Comparison of ENCODE assay signal across 8 cellular contexts in the genomic region with DNA sequence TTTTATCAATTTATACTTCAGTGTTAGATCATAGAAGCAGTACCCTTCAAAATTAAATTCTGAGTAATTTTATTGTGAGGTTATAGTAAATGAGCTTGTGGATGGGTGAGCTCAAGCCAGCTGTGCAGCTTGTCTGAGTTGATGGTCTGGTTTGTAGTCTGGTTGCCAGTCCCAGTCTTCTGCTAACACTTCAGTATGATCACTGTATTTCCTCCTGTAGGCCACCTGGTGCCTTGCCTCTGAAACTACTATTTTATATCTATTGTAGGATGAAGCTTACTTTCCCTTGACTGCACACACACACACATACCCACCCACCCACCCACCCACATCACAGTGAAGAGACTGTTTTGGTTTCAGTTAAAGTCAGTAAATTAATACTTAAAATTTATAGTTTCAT.
DNase-seq lines count a peak whose midpoint lies in the region; ATAC-seq, FAIRE-seq and TF ChIP-seq lines count a peak whose summit lies in the region.

No MANE protein-coding gene starts in this region.

- H3K9me3 ChIP-seq in DND-41 (ENCODE audit: insufficient read depth, low read length, severe bottlenecking) (no peaks in the 10 kb centered on the region), H9 (ENCODE audit: control insufficient read depth, low read depth, low read length) (no peaks in the 10 kb centered on the region), K562 (replicated peaks; ENCODE audit: control insufficient read depth, insufficient read depth, low read depth, low read length) (no peaks in the 10 kb centered on the region), small intestine (ENCODE audit: control insufficient read depth, low read depth) (no peaks in the 10 kb centered on the region)

- no peak overlapping the region for H3T11ph ChIP-seq in H9 (ENCODE audit: low read length)

- H3K4me1 Mint-ChIP-seq in H9, result peaks cover 17 to 24% of the 10 kb centered on the region in 2 experiments

- no peak for TF ChIP-seq POLR2A in K562 (conservative IDR thresholded peaks at IDR 0.05)

- no peaks in the 10 kb centered on the region for H3K27me3 ChIP-seq in DND-41 (ENCODE audit: insufficient read depth, low read length, poor library complexity)
- H3K27me3 ChIP-seq in H9 (ENCODE audit: insufficient read depth, low read length), result no peaks in the 10 kb centered on the region
- no peaks in the 10 kb centered on the region for H3K27me3 ChIP-seq in K562 (ENCODE audit: control insufficient read depth in 2 of 2, insufficient read depth in 2 of 2, low read length in 2 of 2)
- H3K27me3 ChIP-seq in small intestine (ENCODE audit: control insufficient read depth in 2 of 2, insufficient read depth in 2 of 2, low read length in 2 of 2), result no peaks in the 10 kb centered on the region

- H3K79me2 ChIP-seq in DND-41 (ENCODE audit: insufficient read depth, low read length) (peaks cover 43% of the 10 kb centered on the region), H9 (ENCODE audit: insufficient read depth, low read length) (0 out of 2 replicates have a peak, but pooled peaks cover 3% of the 10 kb centered on the region), K562 (ENCODE audit: control insufficient read depth, insufficient read depth, low read length) (no peaks in the 10 kb centered on the region)

- intact Hi-C loops in K562 (cut with micrococcal nuclease), result loop anchor here (5.0 kb wide), 2 partner anchors 81 to 266 kb away; partner anchors contain the start of gene SIPA1L1

- H2BK120ac ChIP-seq in H9 (ENCODE audit: low read depth, low read length, poor library complexity, severe bottlenecking), result no peak overlapping the region

- no peak overlapping the region for H3K27ac Mint-ChIP-seq in H9

- no peaks in the 10 kb centered on the region; a peak in 1 of 5 replicates for H3K9me3 Mint-ChIP-seq in H9

- H3K56ac ChIP-seq in H9 (ENCODE audit: insufficient read length, low read depth, low read length), result no peak overlapping the region

- no peak overlapping the region for H2BK20ac ChIP-seq in H9 (ENCODE audit: low read depth, low read length, poor library complexity, severe bottlenecking)

- ATAC-seq in DND-41 (ENCODE audit: insufficient read depth, low read depth) (peak; percentile 89), K562 (peak; percentile 62; the same call in 2 of the 3 replicates), HG03469 (IDR thresholded peaks at IDR 0.05; ENCODE audit: unreplicated experiment) (no peak)

- H2AFZ ChIP-seq in DND-41 (ENCODE audit: low read depth, low read length) (no peak overlapping the region), H9 (ENCODE audit: low read length) (no peak overlapping the region), K562 (ENCODE audit: low read depth, low read length) (no peak overlapping the region)

- no peak overlapping the region for H2BK12ac ChIP-seq in H9 (ENCODE audit: insufficient read length, low read depth, low read length)

- H4K20me1 ChIP-seq in DND-41 (ENCODE audit: insufficient read depth, low read length) (no peaks in the 10 kb centered on the region), H9 (ENCODE audit: control insufficient read depth, insufficient read depth, insufficient read length) (peaks cover 3% of the 10 kb centered on the region), K562 (replicated peaks; ENCODE audit: control insufficient read depth, insufficient read depth, low read length) (no peaks in the 10 kb centered on the region)

- no peak overlapping the region for H2AK5ac ChIP-seq in H9 (ENCODE audit: insufficient read length, low read length)

- no peak overlapping the region for H4K5ac ChIP-seq in H9 (ENCODE audit: insufficient read length, low read depth, low read length)

- no peak overlapping the region for H4K91ac ChIP-seq in H9 (ENCODE audit: insufficient read length, low read depth, low read length)

- no peak overlapping the region for H3K4me3 ChIP-seq in DND-41 (ENCODE audit: low read depth in 1 of 2, low read length in 2 of 2)
- no peak overlapping the region for H3K4me3 ChIP-seq in K562
- no peak overlapping the region for H3K4me3 ChIP-seq in small intestine (ENCODE audit: low read depth in 1 of 2, low read length in 2 of 2)

- POLR2A ChIA-PET in K562 (lab: Yijun Ruan, JAX), result interaction anchor here (0.9 kb wide), 1 partner anchor 23 kb away, joined by 3 read pairs; no protein-coding TSS in a partner anchor

- in situ Hi-C loops in K562 (cut with MboI), result no loop called here

- H3K18ac ChIP-seq in H9 (ENCODE audit: insufficient read length, low read depth, low read length), result no peak overlapping the region

- H3K23ac ChIP-seq in H9 (ENCODE audit: insufficient read length, low read depth, low read length), result no peak overlapping the region

- TF ChIP-seq CTCF in DND-41 (IDR thresholded peaks at IDR 0.05; ENCODE audit: borderline replicate concordance, extremely low read depth, low read length, poor library complexity, severe bottlenecking), result peak; percentile 44
- TF ChIP-seq CTCF in H9 (conservative IDR thresholded peaks at IDR 0.05), result peak; percentile 32; the same call in 1 of the 3 replicates
- peak in 1 of 3 experiments; percentile 20; a peak in 2 of 6 replicates for TF ChIP-seq CTCF in K562 (IDR thresholded peaks at IDR 0.05 in 2 of 3, conservative IDR thresholded peaks at IDR 0.05 in 1 of 3; ENCODE audit: insufficient read depth in 2 of 3, low read depth in 1 of 3, low read length in 3 of 3)

- peaks cover 0 to 10% (median 0%) of the 10 kb centered on the region in 3 experiments; a peak in 1 of 7 replicates for H3K36me3 Mint-ChIP-seq in H9 (ENCODE audit: insufficient read depth in 1 of 3, low read depth in 3 of 3)

- FAIRE-seq in K562 (lab: Jason Lieb, UNC), result no peak
- no peak for FAIRE-seq in small intestine (lab: Jason Lieb, UNC)

- no peak for TF ChIP-seq EP300 in K562 (IDR thresholded peaks at IDR 0.05; ENCODE audit: low read length)

- H3K9ac ChIP-seq in DND-41 (ENCODE audit: low read depth, low read length) (no peak overlapping the region), H9 (ENCODE audit: extremely low read depth, insufficient read length, low read length) (no peak overlapping the region), K562 (ENCODE audit: insufficient read depth in 1 of 2, low read depth in 2 of 2, low read length in 2 of 2) (no peak overlapping the region)

- H3K4me2 ChIP-seq in DND-41 (ENCODE audit: insufficient read depth, low read length) (no peak overlapping the region), H9 (ENCODE audit: insufficient read depth, insufficient read length, low read length) (no peak overlapping the region), K562 (ENCODE audit: insufficient read depth, low read length) (no peak overlapping the region)

- no peaks in the 10 kb centered on the region for H3K27me3 Mint-ChIP-seq in H9 (ENCODE audit: low read depth)

- H4K8ac ChIP-seq in H9 (replicated peaks; ENCODE audit: insufficient read length, low read depth, low read length), result no peak overlapping the region

- CTCF ChIA-PET in K562 (lab: Yijun Ruan, JAX; ENCODE audit: low intra/inter-chr PET ratio), result no interaction called here

- no peak overlapping the region for H3K27ac ChIP-seq in DND-41 (ENCODE audit: low read length)
- no peak overlapping the region for H3K27ac ChIP-seq in H9 (ENCODE audit: insufficient read length, low read depth, low read length)
- H3K27ac ChIP-seq in K562 (ENCODE audit: extremely low read depth, low read depth, low read length), result no peak overlapping the region
- no peak overlapping the region for H3K27ac ChIP-seq in small intestine (ENCODE audit: low read depth in 1 of 2, low read length in 1 of 2)

- H3K79me1 ChIP-seq in H9 (ENCODE audit: insufficient read depth, low read depth, low read length, poor library complexity, severe bottlenecking), result no peaks in the 10 kb centered on the region

- H2BK15ac ChIP-seq in H9 (ENCODE audit: low read depth, low read length), result no peak overlapping the region

- H3K36me3 ChIP-seq in DND-41 (ENCODE audit: insufficient read depth, low read length) (no peaks in the 10 kb centered on the region; the same call in 1 of the 2 replicates), K562 (ENCODE audit: control insufficient read depth, insufficient read depth, low read length) (no peaks in the 10 kb centered on the region), small intestine (ENCODE audit: control insufficient read depth in 2 of 2, insufficient read depth in 2 of 2, low read length in 2 of 2) (no peaks in the 10 kb centered on the region)

- peak; percentile 44 for DNase-seq in DND-41
- DNase-seq in H9, result no peak
- peak; percentile 25 for DNase-seq in NCI-H82 treated with DMSO at 0.1 percent for 48 hours (lab: John Stamatoyannopoulos, UW; ENCODE audit: unreplicated experiment)
- peak in 1 of 4 experiments; percentile 19 for DNase-seq in K562 (ENCODE audit: extremely low read depth in 1 of 4, low spot score in 3 of 4)
- peak; percentile 41 for DNase-seq in small intestine
- no peak for DNase-seq in stimulated activated CD8-positive, alpha-beta memory T cell treated with anti-CD3 and anti-CD28 coated beads, Interleukin-4, amount 100 ng/mL, for 48 hours
- DNase-seq in KG1 (lab: John Stamatoyannopoulos, UW), result no peak

- no peak overlapping the region for H3K14ac ChIP-seq in H9 (ENCODE audit: insufficient read depth, low read length)

- no peak overlapping the region for H2BK5ac ChIP-seq in H9 (ENCODE audit: insufficient read length, low read length)

- no peak overlapping the region for H3K4ac ChIP-seq in H9 (ENCODE audit: low read depth, low read length)

- H3K4me1 ChIP-seq in DND-41 (ENCODE audit: insufficient read depth, low read length), result no peaks in the 10 kb centered on the region
- no peaks in the 10 kb centered on the region; the same call in 1 of the 2 replicates for H3K4me1 ChIP-seq in H9 (ENCODE audit: insufficient read depth, low read length)
- no peaks in the 10 kb centered on the region for H3K4me1 ChIP-seq in K562 (replicated peaks in 1 of 2; ENCODE audit: control insufficient read depth in 2 of 2, insufficient read depth in 2 of 2, low read length in 2 of 2)
- H3K4me1 ChIP-seq in small intestine (ENCODE audit: control insufficient read depth in 2 of 2, insufficient read depth in 1 of 2, low read depth in 1 of 2, low read length in 1 of 2), result no peaks in the 10 kb centered on the region

- peak in 1 of 2 experiments; percentile 20; a peak in 1 of 4 replicates for TF ChIP-seq RAD21 in K562 (CRISPR knock-in tag; conservative IDR thresholded peaks at IDR 0.05 in 1 of 2, IDR thresholded peaks at IDR 0.05 in 1 of 2)

- H3K9me1 ChIP-seq in K562 (ENCODE audit: control insufficient read depth, insufficient read depth, low read length), result no peaks in the 10 kb centered on the region

- no peak overlapping the region for H3K4me3 Mint-ChIP-seq in H9

- no peaks in the 10 kb centered on the region for H3K23me2 ChIP-seq in H9 (ENCODE audit: insufficient read length, low read depth, low read length, poor library complexity, severe bottlenecking)

- no TSS peak for BruUV-seq in K562 (replicated peaks; lab: Mats Ljungman, UMichigan)

Comparison
In these comparisons a context has a peak if more than half of its experiments do, and no peak if none do; other contexts are left out.
1. DNase-seq: peak in DND-41 (single experiment), NCI-H82 treated with DMSO at 0.1 percent for 48 hours (single experiment) and small intestine (single experiment); none in H9 (single experiment), stimulated activated CD8-positive, alpha-beta memory T cell treated with anti-CD3 and anti-CD28 coated beads, Interleukin-4, amount 100 ng/mL, for 48 hours (single experiment) and KG1 (single experiment).